ENCODE assay signal across 19 cellular contexts in genomic region chr22:36764060-36764459, GRCh38. TPM values are rescaled to one million over a fixed set of nuclear protein-coding genes. Genes with fewer than 3 reads are reported as not detected.
DNase-seq lines count a peak whose midpoint lies in the region; ATAC-seq, FAIRE-seq and TF ChIP-seq lines count a peak whose summit lies in the region.
"Had no signal": no experiment of that assay in that cellular context is flagged by ENCODE, and none has a peak within 500 bp of the region (broad histone marks: within the 10 kb centered on the region; RNA-seq: fewer than 3 reads in every experiment).

No MANE protein-coding gene starts in this region.

- H3K36me3 ChIP-seq in BE2C (no peaks in the 10 kb centered on the region), RWPE2 (ENCODE audit: low read depth) (no peaks in the 10 kb centered on the region), endothelial cell of umbilical vein (ENCODE audit: control insufficient read depth in 2 of 2, extremely low read depth in 1 of 2, insufficient read depth in 2 of 2, low read length in 2 of 2) (peaks cover 0 to 13% of the 10 kb centered on the region in 2 experiments), MG63 (no peaks in the 10 kb centered on the region), right atrium auricular region (no peaks in the 10 kb centered on the region)

- H3K4me3 ChIP-seq in BE2C (ENCODE audit: low read depth, low read length) (no peak overlapping the region), RWPE2 (ENCODE audit: severe bottlenecking) (no peak overlapping the region), endothelial cell of umbilical vein (replicated peaks in 1 of 3; ENCODE audit: insufficient read depth in 1 of 3, low read depth in 1 of 3, low read length in 3 of 3) (no peak overlapping the region), MG63 (no peak overlapping the region), right atrium auricular region (no peak overlapping the region)
- H3K4me3 ChIP-seq: A549, GM12878, Peyer's patch had no signal

- TF ChIP-seq POLR2A in endothelial cell of umbilical vein (IDR thresholded peaks at IDR 0.05; ENCODE audit: low read depth, low read length), result no peak

- peak; percentile 40 for FAIRE-seq in endothelial cell of umbilical vein (lab: Jason Lieb, UNC)
- FAIRE-seq: A549, GM12878 had no signal

- intact Hi-C loops in endothelial cell of umbilical vein (cut with micrococcal nuclease), result no loop called here
- intact Hi-C loops in sciatic nerve (cut with DNase I), result no loop called here

- POLR2A ChIA-PET in endothelial cell of umbilical vein (lab: Charles Lee), result no interaction called here

- no peak for ATAC-seq in RWPE2 (ENCODE audit: low read depth)
- no peak for ATAC-seq in sciatic nerve
- no peak for ATAC-seq in HG02763 (IDR thresholded peaks at IDR 0.05; ENCODE audit: unreplicated experiment)
- ATAC-seq: A549, GM12878 had no signal

- H3K9ac ChIP-seq in endothelial cell of umbilical vein (replicated peaks; ENCODE audit: extremely low read depth, insufficient read depth, low read length), result no peak overlapping the region

- H2AFZ ChIP-seq in endothelial cell of umbilical vein (ENCODE audit: low read depth, low read length), result no peak overlapping the region

- no peaks in the 10 kb centered on the region for H3K9me3 ChIP-seq in BE2C
- H3K9me3 ChIP-seq in RWPE2 (ENCODE audit: severe bottlenecking), result no peaks in the 10 kb centered on the region
- H3K9me3 ChIP-seq in endothelial cell of umbilical vein (replicated peaks; ENCODE audit: control insufficient read depth, insufficient read depth, low read length), result no peaks in the 10 kb centered on the region
- H3K9me3 ChIP-seq in MG63, result no peaks in the 10 kb centered on the region
- no peaks in the 10 kb centered on the region for H3K9me3 ChIP-seq in right atrium auricular region
- H3K9me3 ChIP-seq: A549, Peyer's patch had no signal

- DNase-seq in BE2C, result peak; percentile 3
- DNase-seq in RWPE2 (ENCODE audit: low spot score), result peak; percentile 24
- DNase-seq in endothelial cell of umbilical vein (ENCODE audit: low read depth, low spot score), result no peak
- DNase-seq in sciatic nerve (ENCODE audit: low spot score), result peak; percentile 48
- DNase-seq in mucosa of gallbladder (ENCODE audit: low spot score), result no peak
- DNase-seq in MG63, result no peak
- no peak for DNase-seq in right atrium auricular region (ENCODE audit: low spot score)
- DNase-seq: DND-41, GDM1, HCEC 1CT, KBM-7, NCI-H146, NCI-H510A treated with DMSO at 0.1 percent for 48 hours, SHP77 treated with DMSO at 0.1 percent for 48 hours had no signal

- H3K4me2 ChIP-seq in endothelial cell of umbilical vein (ENCODE audit: insufficient read depth, low read length), result no peak overlapping the region
- H3K4me2 ChIP-seq: A549 had no signal

- H3K27ac ChIP-seq in RWPE2 (ENCODE audit: poor library complexity, severe bottlenecking), result no peak overlapping the region
- no peak overlapping the region for H3K27ac ChIP-seq in endothelial cell of umbilical vein (ENCODE audit: insufficient read depth, low read depth, low read length)
- H3K27ac ChIP-seq in right atrium auricular region, result no peak overlapping the region
- H3K27ac ChIP-seq: A549, C4-2B had no signal

- BruUV-seq in endothelial cell of umbilical vein (replicated peaks; lab: Mats Ljungman, UMichigan), result no TSS peak

- no peak for TF ChIP-seq CTCF in BE2C (IDR thresholded peaks at IDR 0.05; ENCODE audit: low read depth, low read length)
- TF ChIP-seq CTCF in RWPE2 (IDR thresholded peaks at IDR 0.05; ENCODE audit: poor library complexity, severe bottlenecking), result no peak
- TF ChIP-seq CTCF in endothelial cell of umbilical vein (IDR thresholded peaks at IDR 0.05; ENCODE audit: extremely low read depth in 1 of 2, insufficient read depth in 1 of 2, low read depth in 1 of 2, low read length in 2 of 2), result no peak
- no peak for TF ChIP-seq CTCF in right atrium auricular region (IDR thresholded peaks at IDR 0.05)

- CTCF ChIA-PET in endothelial cell of umbilical vein (lab: Charles Lee), result interaction anchor here (1.0 to 2.8 kb wide), 3 partner anchors 10 to 92 kb away, joined by 3 to 10 read pairs (median 4); partner anchors contain the start of gene IFT27

- H3K27me3 ChIP-seq in BE2C (no peaks in the 10 kb centered on the region), RWPE2 (ENCODE audit: insufficient read depth, poor library complexity, severe bottlenecking) (no peaks in the 10 kb centered on the region), endothelial cell of umbilical vein (ENCODE audit: control insufficient read depth in 2 of 2, insufficient read depth in 2 of 2, low read length in 2 of 2) (no peaks in the 10 kb centered on the region), MG63 (no peaks in the 10 kb centered on the region), right atrium auricular region (no peaks in the 10 kb centered on the region)
- H3K27me3 ChIP-seq: Peyer's patch had no signal

- H3K4me1 ChIP-seq in BE2C, result no peaks in the 10 kb centered on the region
- peaks cover 15% of the 10 kb centered on the region for H3K4me1 ChIP-seq in RWPE2 (ENCODE audit: insufficient read depth, poor library complexity, severe bottlenecking)
- H3K4me1 ChIP-seq in endothelial cell of umbilical vein (ENCODE audit: control insufficient read depth, extremely low read depth, insufficient read depth, low read length), result no peaks in the 10 kb centered on the region
- H3K4me1 ChIP-seq in right atrium auricular region, result peaks cover 0 to 6% of the 10 kb centered on the region in 2 donors
- H3K4me1 ChIP-seq: A549 had no signal

- dilution Hi-C loops in endothelial cell of umbilical vein (cut with MboI; ENCODE audit: extremely low pct_ligation_motif_present, low sequenced_read_pairs), result no loop called here

- no peaks in the 10 kb centered on the region for H3K9me1 ChIP-seq in endothelial cell of umbilical vein (replicated peaks; ENCODE audit: control insufficient read depth, extremely low read depth, insufficient read depth, low read length)

- no peaks in the 10 kb centered on the region for H4K20me1 ChIP-seq in endothelial cell of umbilical vein (replicated peaks; ENCODE audit: control insufficient read depth, extremely low read depth, insufficient read depth, low read length)

- H3K79me2 ChIP-seq in endothelial cell of umbilical vein (ENCODE audit: control insufficient read depth, insufficient read depth, low read length), result no peaks in the 10 kb centered on the region

TF ChIP-seq in endothelial cell of umbilical vein, 7 proteins besides CTCF, POLR2A, EP300 and RAD21:
- TF ChIP-seq FOS (IDR thresholded peaks at IDR 0.05; ENCODE audit: borderline replicate concordance, insufficient read depth, low read length) (no peak), GATA2 (IDR thresholded peaks at IDR 0.05; ENCODE audit: insufficient read depth, insufficient read length, low read depth, low read length) (no peak), JUN (IDR thresholded peaks at IDR 0.05; ENCODE audit: borderline replicate concordance, insufficient read depth, insufficient read length, low read depth) (no peak), EZH2 (IDR thresholded peaks at IDR 0.05; ENCODE audit: borderline replicate concordance, low read depth, low read length, severe bottlenecking) (no peak), POLR2AphosphoS5 (IDR thresholded peaks at IDR 0.05; ENCODE audit: insufficient read depth, low read depth, low read length) (no peak), MYC (IDR thresholded peaks at IDR 0.05; ENCODE audit: low read depth, low read length) (no peak)
- TF ChIP-seq, protein P1, sequence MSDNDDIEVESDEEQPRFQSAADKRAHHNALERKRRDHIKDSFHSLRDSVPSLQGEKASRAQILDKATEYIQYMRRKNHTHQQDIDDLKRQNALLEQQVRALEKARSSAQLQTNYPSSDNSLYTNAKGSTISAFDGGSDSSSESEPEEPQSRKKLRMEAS (IDR thresholded peaks at IDR 0.05; ENCODE audit: insufficient read depth, insufficient read length), result no peak

RNA-seq across cellular contexts. Expression of gene IFT27, which starts 11.9 kb away (rescaled TPM):
- 21.9 TPM for polyA plus RNA-seq in BE2C (2012; ENCODE audit: insufficient read depth, insufficient read length, low read depth)
- 30.5 and 33.7 TPM in 2 replicates for total RNA-seq in endothelial cell of umbilical vein
- 28.2 and 29.9 TPM in 2 replicates for polyA plus RNA-seq in endothelial cell of umbilical vein
- polyA plus RNA-seq in endothelial cell of umbilical vein (2011; cell fraction: cytosol; rRNA removed), result 19.3 and 22.9 TPM in 2 replicates
- polyA plus RNA-seq in endothelial cell of umbilical vein (2011; cell fraction: nucleus; rRNA removed), result 90.3 and 98.1 TPM in 2 replicates
- 23.0 and 23.7 TPM in 2 replicates for polyA plus RNA-seq in endothelial cell of umbilical vein (2012)
- 18.3 and 22.5 TPM in 2 replicates for polyA minus RNA-seq in endothelial cell of umbilical vein
- polyA minus RNA-seq in endothelial cell of umbilical vein (2011; cell fraction: cytosol; rRNA and poly(A)+ RNA removed), result 6.8 TPM
- polyA minus RNA-seq in endothelial cell of umbilical vein (2011; cell fraction: nucleus; rRNA and poly(A)+ RNA removed), result 18.1 and 21.9 TPM in 2 replicates
- 23.9 TPM for total RNA-seq in sciatic nerve
- total RNA-seq in mucosa of gallbladder, result 48.1 TPM
- total RNA-seq in MG63 (2014; rRNA removed; shearing (Covaris generic); ENCODE audit: low replicate concordance), result 11.1 and 26.7 TPM in 2 replicates
- total RNA-seq in right atrium auricular region, result 10 to 100 TPM; 15.6 to 16.8 TPM

RNA-seq across cellular contexts. Expression of gene PVALB, which starts 52.8 kb away (rescaled TPM):
- polyA plus RNA-seq in BE2C (2012; ENCODE audit: insufficient read depth, insufficient read length, low read depth), result not detected
- total RNA-seq in endothelial cell of umbilical vein (not detected in 2 replicates), sciatic nerve (not detected), mucosa of gallbladder (not detected), right atrium auricular region (not detected)
- polyA plus RNA-seq in endothelial cell of umbilical vein, result not detected in 2 replicates
- not detected in 2 replicates for polyA plus RNA-seq in endothelial cell of umbilical vein (2011; cell fraction: cytosol; rRNA removed)
- polyA plus RNA-seq in endothelial cell of umbilical vein (2011; cell fraction: nucleus; rRNA removed), result not detected in 2 replicates
- polyA plus RNA-seq in endothelial cell of umbilical vein (2012), result not detected in 2 replicates
- polyA minus RNA-seq in endothelial cell of umbilical vein, result not detected in 2 replicates
- not detected for polyA minus RNA-seq in endothelial cell of umbilical vein (2011; cell fraction: cytosol; rRNA and poly(A)+ RNA removed)
- polyA minus RNA-seq in endothelial cell of umbilical vein (2011; cell fraction: nucleus; rRNA and poly(A)+ RNA removed), result not detected in 2 replicates
- not detected in 2 replicates for total RNA-seq in MG63 (2014; rRNA removed; shearing (Covaris generic); ENCODE audit: low replicate concordance)
- total RNA-seq: GM12878, Peyer's patch had no signal
- polyA plus RNA-seq: A549, GM12878 had no signal

Comparison
In these comparisons a context has a peak if more than half of its experiments do, and no peak if none do; other contexts are left out.
1. DNase-seq: peak in BE2C (single experiment), RWPE2 (single experiment) and sciatic nerve (single experiment); none in endothelial cell of umbilical vein (single experiment), mucosa of gallbladder (single experiment), MG63 (single experiment) and right atrium auricular region (single experiment).